ENCODE assay signal across 1 cellular context in the genomic region with DNA sequence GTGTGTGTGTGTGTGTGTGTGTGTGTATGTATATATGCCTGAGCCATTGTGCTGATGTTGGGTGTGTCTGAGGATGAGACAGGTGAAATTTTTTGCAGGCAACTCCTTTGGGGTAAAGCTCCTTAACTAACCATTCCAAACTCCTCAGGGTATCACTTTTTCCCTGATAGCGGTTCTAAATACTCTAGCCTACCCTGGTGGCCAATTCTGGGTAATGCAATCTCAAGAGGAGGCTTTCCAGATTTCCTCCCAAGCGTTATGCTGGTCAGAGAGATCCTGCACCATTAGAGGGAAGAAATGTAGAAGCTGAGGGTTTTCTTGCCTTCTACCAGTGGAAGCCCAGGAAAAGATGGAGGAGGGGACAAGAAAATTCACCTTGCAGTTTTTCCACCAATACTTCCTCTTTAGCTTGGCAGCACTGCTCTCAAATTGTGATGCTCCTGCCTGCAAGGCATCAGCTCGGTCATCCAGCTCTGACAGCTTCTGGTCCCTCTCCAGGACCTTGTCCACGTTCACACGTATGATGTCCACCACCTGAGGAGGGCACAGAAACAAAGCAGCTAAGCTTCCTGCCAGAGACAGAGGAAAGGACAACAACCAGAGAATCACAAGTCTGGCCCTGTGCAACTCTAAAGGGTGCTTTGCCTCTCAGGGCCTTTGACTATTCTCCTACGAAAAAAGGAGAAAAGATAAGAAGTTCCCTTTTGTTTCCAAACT.
TF ChIP-seq lines count a peak whose summit lies in the region.

No MANE protein-coding gene starts in this region.

TF ChIP-seq in endothelial cell of umbilical vein, 7 proteins besides CTCF, POLR2A, EP300 and RAD21:
- TF ChIP-seq EZH2 (IDR thresholded peaks at IDR 0.05; ENCODE audit: borderline replicate concordance, low read depth, low read length, severe bottlenecking) (no peak), FOS (IDR thresholded peaks at IDR 0.05; ENCODE audit: borderline replicate concordance, insufficient read depth, low read length) (no peak), POLR2AphosphoS5 (IDR thresholded peaks at IDR 0.05; ENCODE audit: insufficient read depth, low read depth, low read length) (no peak), MYC (IDR thresholded peaks at IDR 0.05; ENCODE audit: low read depth, low read length) (no peak), MAX (IDR thresholded peaks at IDR 0.05; ENCODE audit: insufficient read depth, insufficient read length) (no peak), JUN (IDR thresholded peaks at IDR 0.05; ENCODE audit: borderline replicate concordance, insufficient read depth, insufficient read length, low read depth) (no peak), GATA2 (IDR thresholded peaks at IDR 0.05; ENCODE audit: insufficient read depth, insufficient read length, low read depth, low read length) (no peak)
TF ChIP-seq in endothelial cell of umbilical vein: peak in this region for 0.
